1 cellular context compared by ENCODE assay signal in the genomic region with DNA sequence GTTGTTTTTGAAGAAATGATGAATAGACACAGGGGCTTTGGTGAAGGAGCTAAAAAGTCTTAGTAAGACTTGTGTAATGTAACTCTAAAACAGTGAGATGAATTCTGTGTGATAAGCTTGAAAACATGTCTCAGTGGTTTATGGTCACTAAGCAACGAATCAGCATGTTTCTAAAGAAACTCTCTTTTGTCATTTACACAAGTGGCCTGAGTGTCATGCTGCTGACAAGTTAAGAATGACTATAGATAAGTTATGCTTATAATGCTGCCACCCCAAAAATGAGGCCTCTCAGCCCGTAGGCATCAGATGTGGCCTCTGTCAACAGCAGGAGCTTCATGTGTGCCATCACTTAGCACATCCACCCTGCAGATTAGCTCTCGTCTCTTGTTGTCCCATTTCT.
TF ChIP-seq lines count a peak whose summit lies in the region.

No MANE protein-coding gene starts in this region.

TF ChIP-seq in GM12878, 131 proteins besides CTCF, POLR2A, EP300 and RAD21:
- TF ChIP-seq ZNF274 (IDR thresholded peaks at IDR 0.05; ENCODE audit: insufficient read depth, insufficient read length) (no peak), WRNIP1 (IDR thresholded peaks at IDR 0.05; ENCODE audit: borderline replicate concordance, low read depth, low read length) (no peak), BHLHE40 (IDR thresholded peaks at IDR 0.05; ENCODE audit: borderline replicate concordance in 1 of 2, low read depth in 2 of 2, low read length in 1 of 2) (no peak), TARDBP (IDR thresholded peaks at IDR 0.05; ENCODE audit: borderline replicate concordance) (no peak), ESRRA (IDR thresholded peaks at IDR 0.05; ENCODE audit: low read length) (no peak), YBX1 (IDR thresholded peaks at IDR 0.05) (no peak), IKZF2 (IDR thresholded peaks at IDR 0.05) (no peak), POLR2AphosphoS5 (IDR thresholded peaks at IDR 0.05; ENCODE audit: low read length) (no peak)
TF ChIP-seq in GM12878: peak in this region for 0.
